Comparison of ENCODE assay signal across 8 cellular contexts in genomic region chr5:111513175-111513520, GRCh38. TPM values are rescaled to one million over a fixed set of nuclear protein-coding genes. Genes with fewer than 3 reads are reported as not detected.
DNase-seq lines count a peak whose midpoint lies in the region; ATAC-seq and TF ChIP-seq lines count a peak whose summit lies in the region.

No MANE protein-coding gene starts in this region.

- intact Hi-C loops in psoas muscle (cut with DNase I) = no loop called here

- H3K4me1 ChIP-seq in ES-I3 (ENCODE audit: insufficient read depth, low read length) = no peaks in the 10 kb centered on the region
- H3K4me1 ChIP-seq in Peyer's patch = no peaks in the 10 kb centered on the region
- no peaks in the 10 kb centered on the region for H3K4me1 ChIP-seq in psoas muscle

- H3K36me3 ChIP-seq in ES-I3 (ENCODE audit: insufficient read depth, low read length) = no peaks in the 10 kb centered on the region
- H3K36me3 ChIP-seq in Peyer's patch = no peaks in the 10 kb centered on the region
- no peaks in the 10 kb centered on the region for H3K36me3 ChIP-seq in psoas muscle (ENCODE audit: insufficient read depth in 1 of 2, low read depth in 1 of 2)

- no peak for TF ChIP-seq CTCF in Peyer's patch (IDR thresholded peaks at IDR 0.05)
- no peak for TF ChIP-seq CTCF in epithelial cell of proximal tubule (conservative IDR thresholded peaks at IDR 0.05; ENCODE audit: low read depth, low read length)
- no peak for TF ChIP-seq CTCF in psoas muscle (IDR thresholded peaks at IDR 0.05)

- DNase-seq in Peyer's patch = no peak
- no peak for DNase-seq in epithelial cell of proximal tubule (ENCODE audit: low read depth)
- DNase-seq in psoas muscle = no peak
- DNase-seq in NCI-H510A treated with DMSO at 0.1 percent for 48 hours (lab: John Stamatoyannopoulos, UW) = no peak
- no peak for DNase-seq in central memory CD4-positive, alpha-beta T cell
- DNase-seq in UCSD-AML1 (lab: John Stamatoyannopoulos, UW; ENCODE audit: unreplicated experiment) = no peak

- TF ChIP-seq POLR2A in Peyer's patch (IDR thresholded peaks at IDR 0.05) = no peak

- H3K4me3 ChIP-seq in Peyer's patch = peak overlapping the region; percentile 70 to 92 (median 78)
- peak overlapping the region; percentile 86 for H3K4me3 ChIP-seq in epithelial cell of proximal tubule (ENCODE audit: low read depth, low read length)
- peak overlapping the region; percentile 89 for H3K4me3 ChIP-seq in psoas muscle

- H3K9me3 ChIP-seq in ES-I3 (ENCODE audit: control insufficient read depth, insufficient read depth, low read length) = no peaks in the 10 kb centered on the region
- no peaks in the 10 kb centered on the region for H3K9me3 ChIP-seq in Peyer's patch
- H3K9me3 ChIP-seq in psoas muscle = no peaks in the 10 kb centered on the region

- peak overlapping the region; percentile 90 for H3K9ac ChIP-seq in ES-I3 (ENCODE audit: low read depth, low read length)

- H3K27me3 ChIP-seq in Peyer's patch (no peaks in the 10 kb centered on the region), psoas muscle (ENCODE audit: insufficient read depth in 3 of 3, low read length in 2 of 3) (no peaks in the 10 kb centered on the region)

- no peak for ATAC-seq in psoas muscle
- no peak for ATAC-seq in HG03432 (IDR thresholded peaks at IDR 0.05; ENCODE audit: unreplicated experiment)

- WGBS in psoas muscle, 3 donors = 24 to 27% (median 26%) methylated on average over 5 of the region's 5 CpGs

- peak overlapping the region; percentile 84 to 95 (median 90) for H3K27ac ChIP-seq in Peyer's patch
- peak overlapping the region; percentile 71 for H3K27ac ChIP-seq in psoas muscle

RNA-seq across cellular contexts. Expression of gene STARD4, which starts 0.8 kb away (rescaled TPM):
- 10 to 100 TPM; 32.2 to 88.1 (median 79.5) TPM for total RNA-seq in Peyer's patch
- 45.2 and 49.1 TPM in 2 replicates for total RNA-seq in epithelial cell of proximal tubule
- 1 to 10 TPM in 3 of 4 donors, under 1 TPM in 1; 0.86 to 2.3 (median 1.8) TPM for total RNA-seq in psoas muscle
- 1 to 10 TPM in 2 of 3 donors, under 1 TPM in 1; 0.88 to 1.3 (median 1.2) TPM for polyA plus RNA-seq in psoas muscle

Comparison
In these comparisons a context has a peak if more than half of its experiments do, and no peak if none do; other contexts are left out.
1. RNA of gene STARD4, which starts 0.8 kb away (total RNA-seq): 32.2 to 88.1 TPM in Peyer's patch and 45.2 to 49.1 TPM in epithelial cell of proximal tubule; 0.86 to 2.3 TPM in psoas muscle; every median in the first group is over 4 times any median in the second.
2. Peak in every context shown above with its lines, with median percentiles within 50 percentile points of each other: H3K4me3 ChIP-seq.